Comparison of ENCODE assay signal across 9 cellular contexts in genomic region chr17:79919164-79919585, GRCh38.
A peak's percentile ranks its signal among the peaks of the same experiment; 100 is the strongest.
DNase-seq lines count a peak whose midpoint lies in the region; ATAC-seq, FAIRE-seq and TF ChIP-seq lines count a peak whose summit lies in the region.
"Had no signal": no experiment of that assay in that cellular context is flagged by ENCODE, and none has a peak within 500 bp of the region (broad histone marks: within the 10 kb centered on the region; RNA-seq: fewer than 3 reads in every experiment).

No MANE protein-coding gene starts in this region.

- no peaks in the 10 kb centered on the region for H3K36me3 Mint-ChIP-seq in activated T-helper 17 cell treated with anti-CD3 and anti-CD28 coated beads, Interleukin-2, amount 50 U/mL, for 72 hours (ENCODE audit: low read depth)

- no peak for ATAC-seq in HG02885 (IDR thresholded peaks at IDR 0.05; ENCODE audit: poor library complexity, unreplicated experiment)
- ATAC-seq in activated T-helper 17 cell treated with anti-CD3 and anti-CD28 coated beads, Interleukin-2, amount 50 U/mL, for 72 hours (replicated peaks), result no peak

- no peaks in the 10 kb centered on the region for H4K20me1 ChIP-seq in OCI-LY7 (ENCODE audit: insufficient read depth, low read length)

- 7 to 47% (median 36%) methylated on average over 16 to 17 of the region's 17 CpGs for WGBS in small intestine, 3 donors

- BruUV-seq in OCI-LY7 (replicated peaks; lab: Mats Ljungman, UMichigan), result no TSS peak

- H3K9me2 ChIP-seq in OCI-LY7 (ENCODE audit: insufficient read depth, low read length), result no peaks in the 10 kb centered on the region

- no peaks in the 10 kb centered on the region for H3K36me3 ChIP-seq in HEK293 (ENCODE audit: control insufficient read depth in 2 of 2, insufficient read depth in 1 of 2, low read length in 2 of 2)
- no peaks in the 10 kb centered on the region for H3K36me3 ChIP-seq in small intestine (ENCODE audit: control insufficient read depth in 2 of 2, insufficient read depth in 2 of 2, low read length in 2 of 2)
- H3K36me3 ChIP-seq in OCI-LY7 (ENCODE audit: insufficient read depth, low read length), result no peaks in the 10 kb centered on the region

- H2AFZ ChIP-seq in OCI-LY7 (ENCODE audit: low read length), result no peak overlapping the region

- DNase-seq in hepatic stellate cell (ENCODE audit: low spot score) (peak; percentile 50), small intestine (peak; percentile 96), AML-193 (lab: John Stamatoyannopoulos, UW) (no peak), OCI-LY7 (ENCODE audit: low spot score) (no peak)
- DNase-seq: nephron progenitor cell had no signal

- H3K4me3 Mint-ChIP-seq in activated T-helper 17 cell treated with anti-CD3 and anti-CD28 coated beads, Interleukin-2, amount 50 U/mL, for 72 hours, result no peak overlapping the region
- H3K4me3 Mint-ChIP-seq: nephron progenitor cell had no signal

- H3K4me1 ChIP-seq in HEK293 (ENCODE audit: control insufficient read depth, insufficient read depth, low read length) (peaks cover 2% of the 10 kb centered on the region; the same call in 1 of the 2 replicates), small intestine (ENCODE audit: control insufficient read depth in 2 of 2, insufficient read depth in 1 of 2, low read depth in 1 of 2, low read length in 1 of 2) (peaks cover 0 to 8% of the 10 kb centered on the region in 2 donors), OCI-LY7 (ENCODE audit: insufficient read depth, low read length, poor library complexity, severe bottlenecking) (no peaks in the 10 kb centered on the region)

- CTCF ChIA-PET in HEK293 (lab: Yijun Ruan, JAX), result interaction anchor here (0.7 to 1.2 kb wide), 3 partner anchors 44 to 87 kb away, joined by 3 to 6 read pairs (median 3); no protein-coding TSS in a partner anchor
- CTCF ChIA-PET in OCI-LY7 (lab: Charles Lee; ENCODE audit: unreplicated experiment), result no interaction called here

- TF ChIP-seq CTCF in HEK293 (tag by site-specific recombination; IDR thresholded peaks at IDR 0.05) (no peak), OCI-LY7 (conservative IDR thresholded peaks at IDR 0.05; ENCODE audit: low read length) (no peak)

- no peak overlapping the region for H3K27ac Mint-ChIP-seq in activated T-helper 17 cell treated with anti-CD3 and anti-CD28 coated beads, Interleukin-2, amount 50 U/mL, for 72 hours
- H3K27ac Mint-ChIP-seq: nephron progenitor cell had no signal

- POLR2A ChIA-PET in HEK293 (lab: Yijun Ruan, JAX) (interaction anchor here (0.8 to 1.0 kb wide), 2 partner anchors 79 to 118 kb away, joined by 3 read pairs; no protein-coding TSS in a partner anchor), OCI-LY7 (lab: Charles Lee) (interaction anchor here (0.6 kb wide), 2 partner anchors 10 to 272 kb away, joined by 3 to 4 read pairs; no protein-coding TSS in a partner anchor)

- no peak overlapping the region for H3K27ac ChIP-seq in HEK293 (ENCODE audit: extremely low read depth, low read depth, low read length)
- H3K27ac ChIP-seq in angular gyrus (ENCODE audit: low read depth, low read length), result peak overlapping the region; percentile 83
- peak overlapping the region; percentile 87 to 90 for H3K27ac ChIP-seq in small intestine (ENCODE audit: low read depth in 1 of 2, low read length in 1 of 2)
- H3K27ac ChIP-seq in OCI-LY7 (ENCODE audit: low read depth, low read length, poor library complexity, severe bottlenecking), result no peak overlapping the region

- H3K4me2 ChIP-seq in OCI-LY7 (ENCODE audit: low read length), result no peak overlapping the region

- FAIRE-seq in small intestine (lab: Jason Lieb, UNC), result no peak

- no peaks in the 10 kb centered on the region for H3K27me3 ChIP-seq in small intestine (ENCODE audit: control insufficient read depth in 2 of 2, insufficient read depth in 2 of 2, low read length in 2 of 2)

- H3K4me3 ChIP-seq in HEK293 (ENCODE audit: low read depth, low read length) (no peak overlapping the region), small intestine (ENCODE audit: low read depth in 1 of 2, low read length in 2 of 2) (peak overlapping the region in 1 of 2 donors; percentile 58), OCI-LY7 (ENCODE audit: low read depth, low read length, poor library complexity, severe bottlenecking) (no peak overlapping the region)

- H3K9me3 ChIP-seq in HEK293 (ENCODE audit: control insufficient read depth, insufficient read depth, low read depth, low read length) (no peaks in the 10 kb centered on the region), small intestine (ENCODE audit: control insufficient read depth, low read depth) (no peaks in the 10 kb centered on the region), OCI-LY7 (ENCODE audit: low read length) (no peaks in the 10 kb centered on the region)

- intact Hi-C loops in OCI-LY7 (cut with micrococcal nuclease; ENCODE audit: unreplicated experiment), result no loop called here

- peaks cover 9% of the 10 kb centered on the region for H3K27me3 Mint-ChIP-seq in activated T-helper 17 cell treated with anti-CD3 and anti-CD28 coated beads, Interleukin-2, amount 50 U/mL, for 72 hours

- H3K79me2 ChIP-seq in OCI-LY7 (ENCODE audit: insufficient read depth, low read depth, low read length), result no peaks in the 10 kb centered on the region

- H3K4me1 Mint-ChIP-seq in activated T-helper 17 cell treated with anti-CD3 and anti-CD28 coated beads, Interleukin-2, amount 50 U/mL, for 72 hours, result no peaks in the 10 kb centered on the region

- H3K9me3 Mint-ChIP-seq in activated T-helper 17 cell treated with anti-CD3 and anti-CD28 coated beads, Interleukin-2, amount 50 U/mL, for 72 hours, result no peaks in the 10 kb centered on the region
- H3K9me3 Mint-ChIP-seq: nephron progenitor cell had no signal

TF ChIP-seq in HEK293, 187 proteins besides CTCF, POLR2A, EP300 and RAD21:
- TF ChIP-seq ZNF677 (tag by site-specific recombination; IDR thresholded peaks at IDR 0.05), result no peak
- TF ChIP-seq ZNF600 (tag by site-specific recombination; IDR thresholded peaks at IDR 0.05), result peak; percentile 92
- TF ChIP-seq SETDB1 (IDR thresholded peaks at IDR 0.05; ENCODE audit: insufficient read length, low read length), result no peak
TF ChIP-seq in HEK293: peak in this region for 1.

Comparison
In these comparisons a context has a peak if more than half of its experiments do, and no peak if none do; other contexts are left out.
1. H3K27ac ChIP-seq: peak in angular gyrus (single experiment) and small intestine (2 of 2); none in HEK293 (single experiment) and OCI-LY7 (single experiment).
2. DNase-seq: peak in hepatic stellate cell (single experiment) and small intestine (single experiment); none in AML-193 (0 of 2) and OCI-LY7 (single experiment).